Comparison of ENCODE assay signal across 1 cellular context in the genomic region with DNA sequence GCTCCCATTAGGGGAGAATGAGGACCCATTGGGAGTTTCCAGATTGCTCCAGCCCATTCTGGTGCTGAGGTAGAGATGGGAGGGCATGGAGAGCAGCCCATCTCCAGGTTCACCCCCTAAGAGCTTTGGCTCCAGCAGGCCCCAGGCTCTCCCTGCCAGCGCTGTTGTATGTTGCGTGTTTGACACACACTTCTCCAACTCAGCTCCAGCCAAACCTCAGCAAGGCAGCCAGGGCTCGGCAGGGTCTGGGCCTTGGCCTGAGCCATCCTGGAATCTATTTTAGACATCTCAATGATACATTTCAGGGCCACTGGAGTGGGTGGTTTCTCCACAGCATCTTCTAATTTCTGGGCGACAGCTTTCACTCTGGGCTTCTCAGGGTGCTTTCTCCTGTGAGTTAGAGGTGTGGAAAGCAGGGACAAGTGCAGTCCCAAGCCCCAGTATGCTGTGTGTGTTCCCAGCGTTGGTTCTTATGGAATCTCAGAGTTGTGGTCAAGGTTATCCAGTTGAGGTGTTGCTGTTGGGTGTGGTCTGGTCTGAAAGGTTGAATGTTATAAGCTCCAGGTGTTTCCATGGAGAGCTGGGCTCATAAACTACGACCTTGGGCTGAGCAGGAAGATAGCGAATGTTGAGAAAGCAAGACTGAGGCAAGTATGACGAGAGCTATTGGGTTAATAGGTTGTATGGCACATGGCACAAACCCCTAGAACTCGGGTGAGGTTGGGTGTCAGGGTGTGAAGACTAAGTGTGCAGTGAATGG.
TF ChIP-seq lines count a peak whose summit lies in the region.

No MANE protein-coding gene starts in this region.

TF ChIP-seq in SK-N-SH, 30 proteins besides CTCF, POLR2A, EP300 and RAD21 (continued from another document):
- TF ChIP-seq, protein P1, sequence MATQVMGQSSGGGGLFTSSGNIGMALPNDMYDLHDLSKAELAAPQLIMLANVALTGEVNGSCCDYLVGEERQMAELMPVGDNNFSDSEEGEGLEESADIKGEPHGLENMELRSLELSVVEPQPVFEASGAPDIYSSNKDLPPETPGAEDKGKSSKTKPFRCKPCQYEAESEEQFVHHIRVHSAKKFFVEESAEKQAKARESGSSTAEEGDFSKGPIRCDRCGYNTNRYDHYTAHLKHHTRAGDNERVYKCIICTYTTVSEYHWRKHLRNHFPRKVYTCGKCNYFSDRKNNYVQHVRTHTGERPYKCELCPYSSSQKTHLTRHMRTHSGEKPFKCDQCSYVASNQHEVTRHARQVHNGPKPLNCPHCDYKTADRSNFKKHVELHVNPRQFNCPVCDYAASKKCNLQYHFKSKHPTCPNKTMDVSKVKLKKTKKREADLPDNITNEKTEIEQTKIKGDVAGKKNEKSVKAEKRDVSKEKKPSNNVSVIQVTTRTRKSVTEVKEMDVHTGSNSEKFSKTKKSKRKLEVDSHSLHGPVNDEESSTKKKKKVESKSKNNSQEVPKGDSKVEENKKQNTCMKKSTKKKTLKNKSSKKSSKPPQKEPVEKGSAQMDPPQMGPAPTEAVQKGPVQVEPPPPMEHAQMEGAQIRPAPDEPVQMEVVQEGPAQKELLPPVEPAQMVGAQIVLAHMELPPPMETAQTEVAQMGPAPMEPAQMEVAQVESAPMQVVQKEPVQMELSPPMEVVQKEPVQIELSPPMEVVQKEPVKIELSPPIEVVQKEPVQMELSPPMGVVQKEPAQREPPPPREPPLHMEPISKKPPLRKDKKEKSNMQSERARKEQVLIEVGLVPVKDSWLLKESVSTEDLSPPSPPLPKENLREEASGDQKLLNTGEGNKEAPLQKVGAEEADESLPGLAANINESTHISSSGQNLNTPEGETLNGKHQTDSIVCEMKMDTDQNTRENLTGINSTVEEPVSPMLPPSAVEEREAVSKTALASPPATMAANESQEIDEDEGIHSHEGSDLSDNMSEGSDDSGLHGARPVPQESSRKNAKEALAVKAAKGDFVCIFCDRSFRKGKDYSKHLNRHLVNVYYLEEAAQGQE (IDR thresholded peaks at IDR 0.05; ENCODE audit: low read depth, low read length) = no peak
- TF ChIP-seq, protein P2, sequence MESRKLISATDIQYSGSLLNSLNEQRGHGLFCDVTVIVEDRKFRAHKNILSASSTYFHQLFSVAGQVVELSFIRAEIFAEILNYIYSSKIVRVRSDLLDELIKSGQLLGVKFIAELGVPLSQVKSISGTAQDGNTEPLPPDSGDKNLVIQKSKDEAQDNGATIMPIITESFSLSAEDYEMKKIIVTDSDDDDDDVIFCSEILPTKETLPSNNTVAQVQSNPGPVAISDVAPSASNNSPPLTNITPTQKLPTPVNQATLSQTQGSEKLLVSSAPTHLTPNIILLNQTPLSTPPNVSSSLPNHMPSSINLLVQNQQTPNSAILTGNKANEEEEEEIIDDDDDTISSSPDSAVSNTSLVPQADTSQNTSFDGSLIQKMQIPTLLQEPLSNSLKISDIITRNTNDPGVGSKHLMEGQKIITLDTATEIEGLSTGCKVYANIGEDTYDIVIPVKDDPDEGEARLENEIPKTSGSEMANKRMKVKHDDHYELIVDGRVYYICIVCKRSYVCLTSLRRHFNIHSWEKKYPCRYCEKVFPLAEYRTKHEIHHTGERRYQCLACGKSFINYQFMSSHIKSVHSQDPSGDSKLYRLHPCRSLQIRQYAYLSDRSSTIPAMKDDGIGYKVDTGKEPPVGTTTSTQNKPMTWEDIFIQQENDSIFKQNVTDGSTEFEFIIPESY (IDR thresholded peaks at IDR 0.05; ENCODE audit: borderline replicate concordance, low read depth) = no peak
- TF ChIP-seq, protein P3, sequence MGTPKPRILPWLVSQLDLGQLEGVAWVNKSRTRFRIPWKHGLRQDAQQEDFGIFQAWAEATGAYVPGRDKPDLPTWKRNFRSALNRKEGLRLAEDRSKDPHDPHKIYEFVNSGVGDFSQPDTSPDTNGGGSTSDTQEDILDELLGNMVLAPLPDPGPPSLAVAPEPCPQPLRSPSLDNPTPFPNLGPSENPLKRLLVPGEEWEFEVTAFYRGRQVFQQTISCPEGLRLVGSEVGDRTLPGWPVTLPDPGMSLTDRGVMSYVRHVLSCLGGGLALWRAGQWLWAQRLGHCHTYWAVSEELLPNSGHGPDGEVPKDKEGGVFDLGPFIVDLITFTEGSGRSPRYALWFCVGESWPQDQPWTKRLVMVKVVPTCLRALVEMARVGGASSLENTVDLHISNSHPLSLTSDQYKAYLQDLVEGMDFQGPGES (IDR thresholded peaks at IDR 0.05; ENCODE audit: low read depth, low read length) = no peak
- no peak for TF ChIP-seq TAF1 (IDR thresholded peaks at IDR 0.05; ENCODE audit: borderline replicate concordance, low read depth, low read length)
- TF ChIP-seq ELF1 (IDR thresholded peaks at IDR 0.05) = no peak
- TF ChIP-seq TCF12 (IDR thresholded peaks at IDR 0.05) = no peak
- no peak for TF ChIP-seq RCOR1 (IDR thresholded peaks at IDR 0.05; ENCODE audit: low read length)
- no peak for TF ChIP-seq RXRA (IDR thresholded peaks at IDR 0.05; ENCODE audit: borderline replicate concordance, low read depth)
- TF ChIP-seq YY1 (IDR thresholded peaks at IDR 0.05; ENCODE audit: low read depth) = no peak
- TF ChIP-seq, protein P4, sequence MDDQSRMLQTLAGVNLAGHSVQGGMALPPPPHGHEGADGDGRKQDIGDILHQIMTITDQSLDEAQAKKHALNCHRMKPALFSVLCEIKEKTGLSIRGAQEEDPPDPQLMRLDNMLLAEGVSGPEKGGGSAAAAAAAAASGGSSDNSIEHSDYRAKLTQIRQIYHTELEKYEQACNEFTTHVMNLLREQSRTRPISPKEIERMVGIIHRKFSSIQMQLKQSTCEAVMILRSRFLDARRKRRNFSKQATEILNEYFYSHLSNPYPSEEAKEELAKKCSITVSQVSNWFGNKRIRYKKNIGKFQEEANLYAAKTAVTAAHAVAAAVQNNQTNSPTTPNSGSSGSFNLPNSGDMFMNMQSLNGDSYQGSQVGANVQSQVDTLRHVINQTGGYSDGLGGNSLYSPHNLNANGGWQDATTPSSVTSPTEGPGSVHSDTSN (IDR thresholded peaks at IDR 0.05) = no peak
